In genomic region chr20:3092611-3093379, GRCh38 we compare ENCODE assay signal across 6 cellular contexts.
DNase-seq lines count a peak whose midpoint lies in the region; ATAC-seq and TF ChIP-seq lines count a peak whose summit lies in the region.

No MANE protein-coding gene starts in this region.

- H3K4me3 ChIP-seq in AG10803 (ENCODE audit: low read length): peak overlapping the region; percentile 24
- peak overlapping the region; percentile 38; the same call in 1 of the 2 replicates for H3K4me3 ChIP-seq in iPS-18c (ENCODE audit: insufficient read depth, low read depth, low read length)

- H3K9me3 ChIP-seq in iPS-18c (ENCODE audit: control insufficient read depth, insufficient read depth, low read length): no peaks in the 10 kb centered on the region

- ATAC-seq in HG02840 (IDR thresholded peaks at IDR 0.05; ENCODE audit: low FRiP score, unreplicated experiment): no peak

- DNase-seq in AG10803 (ENCODE audit: low read depth) (no peak), NCI-H2171 (lab: John Stamatoyannopoulos, UW) (no peak), globus pallidus (ENCODE audit: low spot score) (no peak)
- DNase-seq in activated CD8-positive, alpha-beta memory T cell treated with anti-CD3 and anti-CD28 coated beads, Interleukin-2, amount 50 U/mL, for 4 hours: peak; percentile 47

- TF ChIP-seq CTCF in AG10803 (conservative IDR thresholded peaks at IDR 0.05; ENCODE audit: low read length): no peak
